1 cellular context compared by ENCODE assay signal in the genomic region with DNA sequence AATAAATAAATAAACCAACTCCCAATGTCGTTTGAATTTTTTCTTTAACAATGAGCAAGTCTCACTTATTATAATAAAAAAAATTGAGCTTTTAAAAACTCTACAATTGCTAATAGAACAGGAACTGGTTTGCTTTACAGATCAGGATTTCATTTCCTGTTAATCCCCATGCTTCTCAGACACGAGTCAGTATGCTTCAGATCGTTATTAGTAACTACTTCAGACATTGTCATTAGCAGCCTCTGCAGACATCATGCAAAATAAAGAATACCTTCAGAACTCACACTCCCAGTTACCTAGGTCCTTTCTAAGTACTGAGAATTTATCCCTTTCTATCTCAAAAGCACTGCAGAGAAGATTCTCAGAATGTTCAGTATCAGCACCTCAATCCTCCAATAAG.
TF ChIP-seq lines count a peak whose summit lies in the region.

No MANE protein-coding gene starts in this region.

TF ChIP-seq in WTC11, 78 proteins besides CTCF, POLR2A, EP300 and RAD21 (continued from another document):
- TF ChIP-seq, protein P1, sequence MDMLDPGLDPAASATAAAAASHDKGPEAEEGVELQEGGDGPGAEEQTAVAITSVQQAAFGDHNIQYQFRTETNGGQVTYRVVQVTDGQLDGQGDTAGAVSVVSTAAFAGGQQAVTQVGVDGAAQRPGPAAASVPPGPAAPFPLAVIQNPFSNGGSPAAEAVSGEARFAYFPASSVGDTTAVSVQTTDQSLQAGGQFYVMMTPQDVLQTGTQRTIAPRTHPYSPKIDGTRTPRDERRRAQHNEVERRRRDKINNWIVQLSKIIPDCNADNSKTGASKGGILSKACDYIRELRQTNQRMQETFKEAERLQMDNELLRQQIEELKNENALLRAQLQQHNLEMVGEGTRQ (CRISPR knock-in tag; IDR thresholded peaks at IDR 0.05): no peak
- TF ChIP-seq, protein P2, sequence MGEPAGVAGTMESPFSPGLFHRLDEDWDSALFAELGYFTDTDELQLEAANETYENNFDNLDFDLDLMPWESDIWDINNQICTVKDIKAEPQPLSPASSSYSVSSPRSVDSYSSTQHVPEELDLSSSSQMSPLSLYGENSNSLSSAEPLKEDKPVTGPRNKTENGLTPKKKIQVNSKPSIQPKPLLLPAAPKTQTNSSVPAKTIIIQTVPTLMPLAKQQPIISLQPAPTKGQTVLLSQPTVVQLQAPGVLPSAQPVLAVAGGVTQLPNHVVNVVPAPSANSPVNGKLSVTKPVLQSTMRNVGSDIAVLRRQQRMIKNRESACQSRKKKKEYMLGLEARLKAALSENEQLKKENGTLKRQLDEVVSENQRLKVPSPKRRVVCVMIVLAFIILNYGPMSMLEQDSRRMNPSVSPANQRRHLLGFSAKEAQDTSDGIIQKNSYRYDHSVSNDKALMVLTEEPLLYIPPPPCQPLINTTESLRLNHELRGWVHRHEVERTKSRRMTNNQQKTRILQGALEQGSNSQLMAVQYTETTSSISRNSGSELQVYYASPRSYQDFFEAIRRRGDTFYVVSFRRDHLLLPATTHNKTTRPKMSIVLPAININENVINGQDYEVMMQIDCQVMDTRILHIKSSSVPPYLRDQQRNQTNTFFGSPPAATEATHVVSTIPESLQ (CRISPR knock-in tag; IDR thresholded peaks at IDR 0.05): no peak
- TF ChIP-seq SMAD4 (CRISPR knock-in tag; IDR thresholded peaks at IDR 0.05) (no peak), ZNF317 (CRISPR knock-in tag; IDR thresholded peaks at IDR 0.05; ENCODE audit: borderline replicate concordance, low read depth) (no peak), ZNF416 (CRISPR knock-in tag; IDR thresholded peaks at IDR 0.05) (no peak), SOX15 (CRISPR knock-in tag; IDR thresholded peaks at IDR 0.05) (no peak), ZNF263 (CRISPR knock-in tag; IDR thresholded peaks at IDR 0.05; ENCODE audit: low read depth) (no peak), NFYB (CRISPR knock-in tag; conservative IDR thresholded peaks at IDR 0.05; ENCODE audit: low read depth) (no peak)
